ENCODE assay signal across 8 cellular contexts in the genomic region with DNA sequence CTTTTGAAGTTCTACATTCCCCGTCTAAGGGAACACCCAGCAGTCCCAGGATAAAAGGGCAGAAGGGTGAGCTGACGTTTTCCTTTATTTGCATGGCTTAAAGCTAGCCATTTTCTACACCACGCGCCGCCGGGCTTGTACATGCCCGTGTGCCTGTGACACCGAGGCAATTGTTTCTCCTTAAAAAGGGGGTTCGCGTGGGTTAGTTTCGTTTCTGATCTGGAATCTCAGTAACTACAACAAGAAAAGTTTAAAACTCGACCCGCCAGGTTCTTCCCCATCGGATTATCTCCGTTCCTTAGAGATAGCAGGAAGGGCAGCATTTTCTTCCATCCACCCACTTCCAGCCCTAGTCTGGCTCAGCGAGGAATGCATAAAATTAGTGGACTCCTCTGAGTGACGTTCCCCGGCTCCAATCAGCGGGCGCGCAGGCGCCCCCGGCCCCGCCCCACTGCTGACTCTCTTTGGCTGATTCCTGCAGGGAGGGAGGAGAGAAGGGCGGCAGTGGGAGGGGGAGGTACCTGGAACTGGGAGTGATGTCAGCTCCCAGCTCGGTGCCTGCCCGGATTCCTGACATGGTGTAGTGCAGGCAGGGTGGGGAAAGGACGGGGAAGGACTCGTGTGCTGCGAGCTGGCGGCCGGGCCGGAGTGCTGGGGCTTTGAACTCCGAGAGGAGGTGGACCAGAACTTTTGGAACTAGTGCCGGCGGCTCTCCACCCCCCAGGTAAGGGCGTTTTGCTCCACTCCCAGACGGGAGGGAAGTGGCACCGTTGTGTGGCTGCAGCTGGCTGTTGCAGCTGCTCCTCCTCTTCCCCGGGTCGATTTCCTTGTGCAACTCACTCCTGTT. TPM values are rescaled to one million over a fixed set of nuclear protein-coding genes. Genes with fewer than 3 reads are reported as not detected.
DNase-seq lines count a peak whose midpoint lies in the region; ATAC-seq and TF ChIP-seq lines count a peak whose summit lies in the region.

Gene PPFIBP1 (plus strand): TSS at position 565 of the 847 bp plus-strand sequence. CDS start 109,191 bp downstream, outside the sequence.

- CTCF ChIA-PET in activated B cell treated with CpG ODN at 0.5 μM for 24 hours (lab: Charles Lee): interaction anchor here (0.5 to 0.9 kb wide), 2 partner anchors 11 to 208 kb away, joined by 3 read pairs; no protein-coding TSS in a partner anchor

- H3K4me3 Mint-ChIP-seq in activated B cell treated with CpG ODN at 0.5 μM for 24 hours (peak within 1 kb of the TSS; percentile 96), immature natural killer cell (peak within 1 kb of the TSS; percentile 93 to 98 (median 97))

- TF ChIP-seq CTCF in activated B cell treated with CpG ODN at 0.5 μM for 24 hours (IDR thresholded peaks at IDR 0.05): no peak

- POLR2A ChIA-PET in activated B cell treated with CpG ODN at 0.5 μM for 24 hours (lab: Charles Lee): interaction anchor here (0.9 to 1.9 kb wide), 4 partner anchors 8 to 186 kb away, joined by 3 to 13 read pairs (median 4); partner anchors contain the start of gene MRPS35

- H3K36me3 Mint-ChIP-seq in activated B cell treated with CpG ODN at 0.5 μM for 24 hours (ENCODE audit: low read depth) (peaks cover 6% of the 10 kb centered on the region), immature natural killer cell (no peaks in the 10 kb centered on the region)

- intact Hi-C loops in activated B cell treated with CpG ODN at 0.5 μM for 24 hours (cut with micrococcal nuclease): loop anchor here (1.0 to 10.0 kb wide), 6 partner anchors 10 to 509 kb away; partner anchors contain the start of genes BMAL2, MRPS35 and TM7SF3

- ATAC-seq in GM18909 (IDR thresholded peaks at IDR 0.05; ENCODE audit: poor library complexity, unreplicated experiment) (peak; percentile 96), HG03175 (IDR thresholded peaks at IDR 0.05; ENCODE audit: unreplicated experiment) (peak; percentile 93), activated B cell treated with CpG ODN at 0.5 μM for 24 hours (ENCODE audit: low read depth) (peak; percentile 98)

- peak within 1 kb of the TSS; percentile 93 for H3K27ac Mint-ChIP-seq in activated B cell treated with CpG ODN at 0.5 μM for 24 hours
- H3K27ac Mint-ChIP-seq in immature natural killer cell: peak within 1 kb of the TSS; percentile 84 to 94 (median 88)

- H3K27me3 Mint-ChIP-seq in activated B cell treated with CpG ODN at 0.5 μM for 24 hours: peaks cover 3% of the 10 kb centered on the region
- peaks cover 6 to 14% (median 14%) of the 10 kb centered on the region in 3 donors for H3K27me3 Mint-ChIP-seq in immature natural killer cell (ENCODE audit: low read depth in 3 of 3)

- peaks cover 23% of the 10 kb centered on the region for H3K4me1 Mint-ChIP-seq in activated B cell treated with CpG ODN at 0.5 μM for 24 hours
- H3K4me1 Mint-ChIP-seq in immature natural killer cell: peaks cover 20 to 27% of the 10 kb centered on the region in 2 donors

- H3K9me3 Mint-ChIP-seq in activated B cell treated with CpG ODN at 0.5 μM for 24 hours: no peaks in the 10 kb centered on the region
- peaks cover 0 to 1% (median 0%) of the 10 kb centered on the region in 6 donors for H3K9me3 Mint-ChIP-seq in immature natural killer cell

- H3K27ac ChIP-seq in caudate nucleus (ENCODE audit: low read depth, low read length): peak within 1 kb of the TSS; percentile 88

- DNase-seq in AG08396 (ENCODE audit: low spot score) (peak; percentile 96), NCI-H345 (lab: John Stamatoyannopoulos, UW) (peak; percentile 97), activated B cell treated with CpG ODN at 0.5 μM for 24 hours (peak; percentile 81), caudate nucleus (lab: John Stamatoyannopoulos, UW) (peak; percentile 76 to 99 (median 97)), immature natural killer cell (peak; percentile 80 to 87 (median 85)), smooth muscle cell of the brain vasculature (ENCODE audit: low read depth, low spot score) (peak; percentile 98)

RNA-seq across cellular contexts. Expression of gene PPFIBP1, which starts in this region (rescaled TPM):
- total RNA-seq in activated B cell treated with CpG ODN at 0.5 μM for 24 hours: 7.2 and 8.1 TPM in 2 replicates
- polyA plus RNA-seq in immature natural killer cell: under 1 TPM in 2 of 3 donors, not detected in 1; 0.39 to 0.62 TPM

Comparison
In these comparisons a context has a peak if more than half of its experiments do, and no peak if none do; other contexts are left out.
1. Peak in every context shown above with its lines: DNase-seq, ATAC-seq and H3K27ac ChIP-seq.
2. Peak in DNase-seq in immature natural killer cell; RNA of the gene not detected or under 1 TPM.